In the genomic region with DNA sequence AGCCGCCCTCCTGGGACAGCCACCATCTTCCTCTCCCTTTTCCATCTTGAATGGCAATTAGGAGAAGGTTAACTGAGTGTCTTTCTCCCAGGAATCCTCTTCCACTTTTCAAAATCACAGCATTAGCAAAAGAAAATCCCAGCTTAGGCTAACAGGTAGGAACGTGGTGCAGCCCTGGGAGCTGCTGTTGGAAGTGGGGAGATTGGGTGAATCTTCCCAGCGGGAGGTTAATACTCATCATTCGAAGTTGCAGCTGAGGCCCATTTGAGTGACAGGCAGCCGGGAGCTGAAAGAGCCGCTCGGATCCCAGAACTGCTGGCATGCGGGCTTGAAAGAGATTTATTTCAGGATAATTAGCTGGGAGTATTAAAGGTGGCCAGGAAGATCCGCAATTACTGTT, we compare ENCODE assay signal across 15 cellular contexts.
"Had no signal": no experiment of that assay in that cellular context is flagged by ENCODE, and none has a peak within 500 bp of the region (broad histone marks: within the 10 kb centered on the region; RNA-seq: fewer than 3 reads in every experiment).

No MANE protein-coding gene starts in this region.

- H3K4me1 ChIP-seq: colonic mucosa, heart left ventricle, right atrium auricular region had no signal

- H3K36me3 ChIP-seq: colonic mucosa, heart left ventricle, right atrium auricular region, sigmoid colon had no signal

- H3K27ac Mint-ChIP-seq: nephron had no signal

- H3K27me3 ChIP-seq: colonic mucosa, heart left ventricle, right atrium auricular region, sigmoid colon had no signal

- H3K4me1 Mint-ChIP-seq: nephron had no signal

- H3K4me3 Mint-ChIP-seq: naive B cell, nephron had no signal

- H3K4me3 ChIP-seq: colonic mucosa, heart left ventricle, right atrium auricular region, sigmoid colon, skin epidermis had no signal

- H3K27ac ChIP-seq: colonic mucosa, heart left ventricle, right atrium auricular region, sigmoid colon, skin epidermis had no signal

- H3K27me3 Mint-ChIP-seq: naive B cell had no signal

- DNase-seq: colonic mucosa; dermis blood vessel endothelial cell; heart left ventricle; hippocampal formation; kidney glomerular epithelial cell; midbrain; naive B cell; posterior cingulate gyrus; sigmoid colon; stimulated activated CD4-positive, alpha-beta T cell treated with anti-CD3 and anti-CD28 coated beads, Interleukin-2, amount 100 ng/mL, for 24 hours; stimulated activated CD4-positive, alpha-beta T cell treated with anti-CD3 and anti-CD28 coated beads, Interleukin-4, amount 100 ng/mL, for 4 hours; stimulated activated naive CD4-positive, alpha-beta T cell had no signal

- H3K9me3 ChIP-seq: colonic mucosa, right atrium auricular region, sigmoid colon had no signal
